Comparison of ENCODE assay signal across 29 cellular contexts in the genomic region with DNA sequence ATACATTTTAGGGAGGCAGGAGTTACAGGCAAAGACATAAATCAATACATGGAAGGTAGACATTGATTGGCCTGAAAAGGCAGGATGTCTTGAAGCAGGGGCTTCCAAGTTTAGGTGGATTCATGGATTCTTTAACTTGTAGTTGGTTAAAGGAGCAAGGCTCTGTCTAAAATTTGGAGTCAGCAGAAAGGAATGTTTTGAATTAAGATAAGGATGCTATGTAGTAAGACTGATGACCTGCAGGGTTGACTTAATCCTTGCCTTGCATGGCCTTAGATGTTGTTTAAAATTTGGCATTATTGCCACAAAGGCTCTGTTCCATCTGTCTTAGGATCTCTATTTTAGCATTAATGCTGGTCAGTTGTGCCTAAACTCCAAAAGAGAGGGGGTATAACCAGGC.
"Had no signal": no experiment of that assay in that cellular context is flagged by ENCODE, and none has a peak within 500 bp of the region (broad histone marks: within the 10 kb centered on the region; RNA-seq: fewer than 3 reads in every experiment).

No MANE protein-coding gene starts in this region.

- H3K27ac Mint-ChIP-seq: activated naive CD8-positive, alpha-beta T cell; immature natural killer cell; natural killer cell treated with Interleukin-12 subunit alpha and Interleukin-12 subunit beta and Interleukin-15 and Interleukin-18, amount 100 ng/mL, for 72 hours; progenitor cell of endocrine pancreas; T-helper 1 cell treated with Interleukin-12 subunit alpha and Interleukin-12 subunit beta and Interleukin-4 antibody, amounts not matched to agents 30 μg/mL and 1 μg/mL, for 36 hours had no signal

- H3K4me1 ChIP-seq: colonic mucosa, esophagus squamous epithelium, gastroesophageal sphincter, testis had no signal

- H3K4me3 Mint-ChIP-seq: activated naive CD8-positive, alpha-beta T cell; immature natural killer cell; natural killer cell treated with Interleukin-12 subunit alpha and Interleukin-12 subunit beta and Interleukin-15 and Interleukin-18, amount 100 ng/mL, for 72 hours; T-helper 1 cell treated with Interleukin-12 subunit alpha and Interleukin-12 subunit beta and Interleukin-4 antibody, amounts not matched to agents 30 μg/mL and 1 μg/mL, for 36 hours had no signal

- H3K27me3 ChIP-seq: ascending aorta, colonic mucosa, ovary, right lobe of liver, testis had no signal

- H3K9me3 ChIP-seq: ascending aorta, colonic mucosa, esophagus squamous epithelium, gastroesophageal sphincter, ovary, right lobe of liver, testis had no signal

- H3K27ac ChIP-seq: colonic mucosa, epithelial cell of prostate, esophagus squamous epithelium, gastroesophageal sphincter, ovary, right lobe of liver, testis, VCaP had no signal

- H3K36me3 ChIP-seq: ascending aorta, colonic mucosa, esophagus squamous epithelium, gastroesophageal sphincter, ovary, right lobe of liver had no signal

- H3K36me3 Mint-ChIP-seq: activated naive CD8-positive, alpha-beta T cell; immature natural killer cell; natural killer cell treated with Interleukin-12 subunit alpha and Interleukin-12 subunit beta and Interleukin-15 and Interleukin-18, amount 100 ng/mL, for 72 hours had no signal

- FAIRE-seq: bronchial epithelial cell, endometrium, TTC549, urothelium cell line had no signal

- ATAC-seq: gastroesophageal sphincter; natural killer cell treated with Interleukin-12 subunit alpha and Interleukin-12 subunit beta and Interleukin-15 and Interleukin-18, amount 100 ng/mL, for 72 hours; right lobe of liver; stimulated activated naive CD8-positive, alpha-beta T cell treated with anti-CD3 and anti-CD28 coated beads, Interleukin-15, Interleukin-2, amounts not matched to agents 100 U/mL and 50 U/mL, for 24 hours had no signal

- H3K9me3 Mint-ChIP-seq: natural killer cell treated with Interleukin-12 subunit alpha and Interleukin-12 subunit beta and Interleukin-15 and Interleukin-18, amount 100 ng/mL, for 72 hours; T-helper 1 cell treated with Interleukin-12 subunit alpha and Interleukin-12 subunit beta and Interleukin-4 antibody, amounts not matched to agents 30 μg/mL and 1 μg/mL, for 36 hours had no signal

- DNase-seq: activated CD4-positive, alpha-beta T cell treated with anti-CD3 and anti-CD28 coated beads for 4 hours; activated CD4-positive, alpha-beta T cell treated with anti-CD3 and anti-CD28 coated beads, Interleukin-2, amount 50 U/mL, for 4 hours; activated effector memory CD4-positive, alpha-beta T cell treated with Interleukin-2 at 50 U/mL for 16 hours; activated naive CD4-positive, alpha-beta T cell treated with Interleukin-2 at 50 U/mL for 16 hours; activated T-cell treated with anti-CD3 and anti-CD28 coated beads for 4 hours; colonic mucosa; effector CD8-positive, alpha-beta T cell; esophagus squamous epithelium; head of caudate nucleus; immature natural killer cell; ovary; stimulated activated CD4-positive, alpha-beta T cell treated with anti-CD3 and anti-CD28 coated beads, Interleukin-4, amount 100 ng/mL, for 1 hour; stimulated activated naive CD8-positive, alpha-beta T cell treated with anti-CD3 and anti-CD28 coated beads, Interleukin-15, Interleukin-2, amounts not matched to agents 100 U/mL and 50 U/mL, for 24 hours; SW 1271; T-helper 9 cell; testis had no signal

- H3K4me3 ChIP-seq: ascending aorta, colonic mucosa, esophagus squamous epithelium, gastroesophageal sphincter, ovary, right lobe of liver, testis had no signal

- H3K4me1 Mint-ChIP-seq: immature natural killer cell had no signal
